In genomic region chr12:75923964-75924666, GRCh38 we compare ENCODE assay signal across 2 cellular contexts.
TF ChIP-seq lines count a peak whose summit lies in the region.

No MANE protein-coding gene starts in this region.

TF ChIP-seq in HCT116, 20 proteins besides CTCF, POLR2A, EP300 and RAD21:
- TF ChIP-seq SRF (IDR thresholded peaks at IDR 0.05; ENCODE audit: low read depth), result no peak
- TF ChIP-seq CBX3 (IDR thresholded peaks at IDR 0.05; ENCODE audit: low read depth), result peak; percentile 22; the same call in 1 of the 2 replicates
- no peak for TF ChIP-seq EZH2phosphoT487 (IDR thresholded peaks at IDR 0.05; ENCODE audit: borderline replicate concordance)
- no peak for TF ChIP-seq FOSL1 (IDR thresholded peaks at IDR 0.05; ENCODE audit: low read depth)
- TF ChIP-seq ZBTB33 (IDR thresholded peaks at IDR 0.05; ENCODE audit: extremely low read depth, insufficient replicate concordance, low read length), result no peak

TF ChIP-seq in H1, 55 proteins besides CTCF, POLR2A, EP300 and RAD21:
- TF ChIP-seq SIRT6 (IDR thresholded peaks at IDR 0.05; ENCODE audit: low read length) (no peak), SRF (IDR thresholded peaks at IDR 0.05; ENCODE audit: low read depth, low read length) (no peak), PHF8 (conservative IDR thresholded peaks at IDR 0.05; ENCODE audit: low read depth, low read length) (no peak), ASH2L (IDR thresholded peaks at IDR 0.05; ENCODE audit: low read length) (no peak), HDAC2 (IDR thresholded peaks at IDR 0.05; ENCODE audit: borderline replicate concordance in 1 of 2, low read depth in 2 of 2, low read length in 2 of 2) (no peak), MAFK (IDR thresholded peaks at IDR 0.05; ENCODE audit: low read depth, low read length) (peak; percentile 11; the same call in 1 of the 2 replicates)
